12 cellular contexts compared by ENCODE assay signal in genomic region chr22:20514658-20515406, GRCh38. TPM values are rescaled to one million over a fixed set of nuclear protein-coding genes. Genes with fewer than 3 reads are reported as not detected.
A peak's percentile ranks its signal among the peaks of the same experiment; 100 is the strongest.
DNase-seq lines count a peak whose midpoint lies in the region; ATAC-seq and TF ChIP-seq lines count a peak whose summit lies in the region.
"Had no signal": no experiment of that assay in that cellular context is flagged by ENCODE, and none has a peak within 500 bp of the region (broad histone marks: within the 10 kb centered on the region; RNA-seq: fewer than 3 reads in every experiment).

No MANE protein-coding gene starts in this region.

- CTCF ChIA-PET in Caco-2 (lab: Charles Lee) = interaction anchor here (1.2 kb wide), 1 partner anchor 54 kb away, joined by 3 read pairs; no protein-coding TSS in a partner anchor

- intact Hi-C loops in Caco-2 (cut with micrococcal nuclease; ENCODE audit: unreplicated experiment) = no loop called here
- intact Hi-C loops in psoas muscle (cut with DNase I) = loop anchor here (5.0 kb wide), 1 partner anchor 37 kb away; no protein-coding TSS in a partner anchor
- intact Hi-C loops in thyroid gland (cut with DNase I) = no loop called here

- POLR2A ChIA-PET in Caco-2 (lab: Charles Lee) = no interaction called here

- no peak overlapping the region for H3K4me3 ChIP-seq in Caco-2 (ENCODE audit: low read depth, low read length)
- no peak overlapping the region for H3K4me3 ChIP-seq in psoas muscle
- H3K4me3 ChIP-seq in thyroid gland (replicated peaks in 1 of 3) = no peak overlapping the region
- H3K4me3 ChIP-seq in HAP-1 = no peak overlapping the region
- H3K4me3 ChIP-seq: heart right ventricle had no signal

- peak overlapping the region; percentile 62 for H3K27ac Mint-ChIP-seq in Caco-2 (ENCODE audit: unreplicated experiment)

- no peak overlapping the region for H3K4me3 Mint-ChIP-seq in Caco-2 (ENCODE audit: unreplicated experiment)

- peak; percentile 93 to 97 (median 94) for ATAC-seq in psoas muscle

- no peaks in the 10 kb centered on the region; the same call in none of the 2 replicates for H3K36me3 ChIP-seq in Caco-2 (ENCODE audit: control insufficient read depth, insufficient read depth, low read length)
- peaks cover 5 to 20% of the 10 kb centered on the region in 2 donors for H3K36me3 ChIP-seq in psoas muscle (ENCODE audit: insufficient read depth in 1 of 2, low read depth in 1 of 2)
- no peaks in the 10 kb centered on the region for H3K36me3 ChIP-seq in thyroid gland
- H3K36me3 ChIP-seq in HAP-1 (replicated peaks) = peaks cover 30% of the 10 kb centered on the region

- BruUV-seq in Caco-2 (replicated peaks; lab: Mats Ljungman, UMichigan) = no TSS peak

- no peaks in the 10 kb centered on the region for H3K9me3 Mint-ChIP-seq in Caco-2 (ENCODE audit: unreplicated experiment)

- no peak for TF ChIP-seq CTCF in Caco-2 (IDR thresholded peaks at IDR 0.05; ENCODE audit: insufficient read depth in 1 of 2, low read depth in 1 of 2, low read length in 1 of 2, severe bottlenecking in 1 of 2, unreplicated experiment in 1 of 2)
- TF ChIP-seq CTCF in psoas muscle (IDR thresholded peaks at IDR 0.05) = no peak
- TF ChIP-seq CTCF in thyroid gland (IDR thresholded peaks at IDR 0.05) = no peak

- H3K27me3 ChIP-seq in Caco-2 (replicated peaks; ENCODE audit: control insufficient read depth, insufficient read depth, low read length) (no peaks in the 10 kb centered on the region), psoas muscle (ENCODE audit: insufficient read depth in 3 of 3, low read length in 2 of 3) (no peaks in the 10 kb centered on the region), thyroid gland (no peaks in the 10 kb centered on the region), HAP-1 (ENCODE audit: low read depth) (no peaks in the 10 kb centered on the region)
- H3K27me3 ChIP-seq: heart right ventricle had no signal

- H3K4me1 Mint-ChIP-seq in Caco-2 (ENCODE audit: low read depth, unreplicated experiment) = peaks cover 14% of the 10 kb centered on the region

- H3K9me3 ChIP-seq in Caco-2 (no peaks in the 10 kb centered on the region), psoas muscle (no peaks in the 10 kb centered on the region), thyroid gland (no peaks in the 10 kb centered on the region), HAP-1 (no peaks in the 10 kb centered on the region)
- H3K9me3 ChIP-seq: heart right ventricle had no signal

- H3K4me1 ChIP-seq in Caco-2 = peaks cover 12% of the 10 kb centered on the region
- H3K4me1 ChIP-seq in psoas muscle = peaks cover 46% of the 10 kb centered on the region
- H3K4me1 ChIP-seq in thyroid gland = peaks cover 15 to 36% of the 10 kb centered on the region in 2 donors
- H3K4me1 ChIP-seq in HAP-1 = peaks cover 17% of the 10 kb centered on the region
- H3K4me1 ChIP-seq: parathyroid adenoma had no signal

- no peaks in the 10 kb centered on the region for H3K27me3 Mint-ChIP-seq in Caco-2 (ENCODE audit: insufficient read depth, unreplicated experiment)

- H3K27ac ChIP-seq in epithelial cell of prostate (peak overlapping the region; percentile 99), psoas muscle (peak overlapping the region; percentile 81), thyroid gland (no peak overlapping the region)
- H3K27ac ChIP-seq: KMS-11, parathyroid adenoma had no signal

- in situ Hi-C loops in HAP-1 (cut with MboI; ENCODE audit: low sequenced_read_pairs) = no loop called here

- no peak for TF ChIP-seq POLR2A in thyroid gland (IDR thresholded peaks at IDR 0.05)

- no peak for DNase-seq in Caco-2
- peak; percentile 79 for DNase-seq in MV-4-11 (lab: John Stamatoyannopoulos, UW)
- DNase-seq in epithelial cell of prostate (ENCODE audit: low read depth, low spot score) = peak; percentile 88
- peak; percentile 82 to 90 for DNase-seq in psoas muscle
- no peak for DNase-seq in thyroid gland
- no peak for DNase-seq in NCI-H2029 treated with DMSO at 0.1 percent for 48 hours (lab: John Stamatoyannopoulos, UW)
- no peak for DNase-seq in HAP-1 (ENCODE audit: low spot score in 2 of 2)
- DNase-seq in HuH-7 (ENCODE audit: low spot score) = no peak
- DNase-seq: activated gamma-delta T cell, heart right ventricle had no signal

- peaks cover 42% of the 10 kb centered on the region for H3K36me3 Mint-ChIP-seq in Caco-2 (ENCODE audit: insufficient read depth, unreplicated experiment)

- WGBS in psoas muscle, 3 donors = 35 to 63% (median 55%) methylated on average over 6 of the region's 6 CpGs
- 78 to 96% methylated on average over 6 of the region's 6 CpGs for WGBS in thyroid gland, 2 donors

RNA-seq across cellular contexts. Expression of gene MED15, which starts 7.4 kb away (rescaled TPM):
- total RNA-seq in Caco-2 (2022) = 94.7 and 104 TPM in 2 replicates
- 10 to 100 TPM; 46.4 to 94.8 (median 73.6) TPM for total RNA-seq in psoas muscle
- polyA plus RNA-seq in psoas muscle = 10 to 100 TPM; 33.8 to 61.5 (median 41.5) TPM
- total RNA-seq in thyroid gland = 10 to 100 TPM; 33.6 to 65.1 (median 36.1) TPM

RNA-seq across cellular contexts. Expression of gene KLHL22, which starts 19.2 kb away (rescaled TPM):
- total RNA-seq in Caco-2 (2022) (20.9 and 24.4 TPM in 2 replicates), psoas muscle (10 to 100 TPM; 14.6 to 24.3 (median 16.8) TPM), thyroid gland (10 to 100 TPM; 38.0 to 76.9 (median 61.0) TPM)
- polyA plus RNA-seq in psoas muscle = 10 to 100 TPM in 1 of 3 donors, 1 to 10 TPM in 2; 8.4 to 13.9 (median 9.2) TPM

Comparison
In these comparisons a context has a peak if more than half of its experiments do, and no peak if none do; other contexts are left out.
1. DNase-seq: peak in MV-4-11 (single experiment), epithelial cell of prostate (single experiment) and psoas muscle (2 of 2); none in Caco-2 (0 of 2), thyroid gland (0 of 2), NCI-H2029 treated with DMSO at 0.1 percent for 48 hours (single experiment), HAP-1 (0 of 2) and HuH-7 (single experiment).
2. H3K27ac ChIP-seq: peak in epithelial cell of prostate (single experiment) and psoas muscle (single experiment); none in thyroid gland (0 of 3).
3. intact Hi-C loops: an anchor here in psoas muscle (5.0 kb wide); none called in Caco-2 and thyroid gland.